23 cellular contexts compared by ENCODE assay signal in genomic region chr14:83535396-83535906, GRCh38.
"Had no signal": no experiment of that assay in that cellular context is flagged by ENCODE, and none has a peak within 500 bp of the region (broad histone marks: within the 10 kb centered on the region; RNA-seq: fewer than 3 reads in every experiment).

No MANE protein-coding gene starts in this region.

- H2AFZ ChIP-seq: hepatocyte had no signal

- H3K4me2 ChIP-seq: hepatocyte had no signal

- H3K9me3 ChIP-seq: esophagus muscularis mucosa, gastroesophageal sphincter, heart left ventricle, left lung, lower lobe of right lung had no signal

- H3K4me1 ChIP-seq: esophagus muscularis mucosa, foreskin keratinocyte, gastroesophageal sphincter, heart left ventricle, left lung, lower lobe of right lung had no signal

- H3K4me3 ChIP-seq: coronary artery, dorsolateral prefrontal cortex, esophagus muscularis mucosa, gastroesophageal sphincter, heart left ventricle, hepatocyte, left lung, lower lobe of right lung, mucosa of descending colon had no signal

- H3K27ac Mint-ChIP-seq: mesothelial cell of epicardium; naive B cell; naive thymus-derived CD8-positive, alpha-beta T cell had no signal

- DNase-seq: dermis blood vessel endothelial cell; dorsolateral prefrontal cortex; effector CD4-positive, alpha-beta T cell; effector memory CD4-positive, alpha-beta T cell; foreskin keratinocyte; heart left ventricle; hypothalamus; left cardiac atrium; left lung; left ventricle myocardium superior; lower lobe of right lung; mesenchymal stem cell; mucosa of descending colon; naive B cell; naive thymus-derived CD8-positive, alpha-beta T cell had no signal

- H3K79me2 ChIP-seq: hepatocyte had no signal

- H3K27me3 Mint-ChIP-seq: naive B cell; naive thymus-derived CD8-positive, alpha-beta T cell had no signal

- H3K36me3 Mint-ChIP-seq: mesothelial cell of epicardium, naive B cell had no signal

- H3K9me3 Mint-ChIP-seq: mesothelial cell of epicardium had no signal

- H3K36me3 ChIP-seq: esophagus muscularis mucosa, gastroesophageal sphincter, heart left ventricle, left lung, lower lobe of right lung had no signal

- H3K27me3 ChIP-seq: dorsolateral prefrontal cortex, esophagus muscularis mucosa, foreskin keratinocyte, gastroesophageal sphincter, heart left ventricle, hepatocyte, left lung had no signal

- H3K4me3 Mint-ChIP-seq: mesothelial cell of epicardium; naive B cell; naive thymus-derived CD8-positive, alpha-beta T cell had no signal

- FAIRE-seq: endothelial cell of umbilical vein, islet of Langerhans, keratinocyte had no signal

- H3K4me1 Mint-ChIP-seq: naive B cell; naive thymus-derived CD8-positive, alpha-beta T cell had no signal

- ATAC-seq: foreskin keratinocyte; gastroesophageal sphincter; heart left ventricle; left cardiac atrium; left lung; left ventricle myocardium superior; lower lobe of right lung; mucosa of descending colon; naive thymus-derived CD8-positive, alpha-beta T cell had no signal

- H3K27ac ChIP-seq: coronary artery, dorsolateral prefrontal cortex, esophagus muscularis mucosa, foreskin keratinocyte, gastroesophageal sphincter, heart left ventricle, hepatocyte, left lung, lower lobe of right lung had no signal
